ENCODE assay signal across 19 cellular contexts in genomic region chr10:92957223-92958010, GRCh38.
"Had no signal": no experiment of that assay in that cellular context is flagged by ENCODE, and none has a peak within 500 bp of the region (broad histone marks: within the 10 kb centered on the region; RNA-seq: fewer than 3 reads in every experiment).

No MANE protein-coding gene starts in this region.

- H3K36me3 ChIP-seq: uterus had no signal

- H3K27me3 Mint-ChIP-seq: activated naive CD8-positive, alpha-beta T cell treated with anti-CD3 and anti-CD28 coated beads, Interleukin-2, amount 10 ng/mL, durations not matched to agents 7 days and 5 days; effector memory CD8-positive, alpha-beta T cell had no signal

- FAIRE-seq: astrocyte, bronchial epithelial cell, kidney had no signal

- H3K27ac Mint-ChIP-seq: activated CD8-positive, alpha-beta T cell treated with anti-CD3 and anti-CD28 coated beads, Interleukin-2, amount 10 ng/mL, durations not matched to agents 7 days and 5 days; activated naive CD8-positive, alpha-beta T cell treated with anti-CD3 and anti-CD28 coated beads, Interleukin-2, amount 10 ng/mL, durations not matched to agents 7 days and 5 days; activated T-cell treated with anti-CD3 and anti-CD28 coated beads, Interleukin-2, amount 50 U/mL, for 72 hours; stimulated activated effector memory CD8-positive, alpha-beta T cell treated with anti-CD3 and anti-CD28 coated beads, Interleukin-12 subunit alpha, Interleukin-12 subunit beta, amount 100 ng/mL, for 72 hours; WTC11 had no signal

- H3K27me3 ChIP-seq: sigmoid colon, tibial nerve, uterus had no signal

- H3K36me3 Mint-ChIP-seq: stimulated activated effector memory CD8-positive, alpha-beta T cell treated with anti-CD3 and anti-CD28 coated beads, Interleukin-12 subunit alpha, Interleukin-12 subunit beta, amount 100 ng/mL, for 72 hours; WTC11 had no signal

- ATAC-seq: activated CD8-positive, alpha-beta T cell treated with anti-CD3 and anti-CD28 coated beads, Interleukin-2, amount 10 ng/mL, durations not matched to agents 7 days and 5 days; activated T-cell treated with anti-CD3 and anti-CD28 coated beads, Interleukin-2, amount 50 U/mL, for 72 hours; effector memory CD8-positive, alpha-beta T cell; psoas muscle; stimulated activated effector memory CD8-positive, alpha-beta T cell treated with anti-CD3 and anti-CD28 coated beads, Interleukin-12 subunit alpha, Interleukin-12 subunit beta, amount 100 ng/mL, for 72 hours; WTC11 had no signal

- H3K9me3 Mint-ChIP-seq: activated naive CD8-positive, alpha-beta T cell treated with anti-CD3 and anti-CD28 coated beads, Interleukin-2, amount 10 ng/mL, durations not matched to agents 7 days and 5 days; activated T-cell treated with anti-CD3 and anti-CD28 coated beads, Interleukin-2, amount 50 U/mL, for 72 hours; effector memory CD8-positive, alpha-beta T cell; stimulated activated effector memory CD8-positive, alpha-beta T cell treated with anti-CD3 and anti-CD28 coated beads, Interleukin-12 subunit alpha, Interleukin-12 subunit beta, amount 100 ng/mL, for 72 hours had no signal

- H3K9me3 ChIP-seq: psoas muscle, sigmoid colon, tibial nerve, uterus had no signal

- H3K27ac ChIP-seq: psoas muscle, sigmoid colon, uterus had no signal

- H3K4me3 Mint-ChIP-seq: activated CD8-positive, alpha-beta T cell treated with anti-CD3 and anti-CD28 coated beads, Interleukin-2, amount 10 ng/mL, durations not matched to agents 7 days and 5 days; activated naive CD8-positive, alpha-beta T cell treated with anti-CD3 and anti-CD28 coated beads, Interleukin-2, amount 10 ng/mL, durations not matched to agents 7 days and 5 days; activated T-cell treated with anti-CD3 and anti-CD28 coated beads, Interleukin-2, amount 50 U/mL, for 72 hours; effector memory CD8-positive, alpha-beta T cell; stimulated activated effector memory CD8-positive, alpha-beta T cell treated with anti-CD3 and anti-CD28 coated beads, Interleukin-12 subunit alpha, Interleukin-12 subunit beta, amount 100 ng/mL, for 72 hours; WTC11 had no signal

- H3K4me1 ChIP-seq: sigmoid colon, uterus had no signal

- H3K4me3 ChIP-seq: psoas muscle, sigmoid colon, tibial nerve, uterus had no signal

- H3K4me1 Mint-ChIP-seq: activated naive CD8-positive, alpha-beta T cell treated with anti-CD3 and anti-CD28 coated beads, Interleukin-2, amount 10 ng/mL, durations not matched to agents 7 days and 5 days; stimulated activated effector memory CD8-positive, alpha-beta T cell treated with anti-CD3 and anti-CD28 coated beads, Interleukin-12 subunit alpha, Interleukin-12 subunit beta, amount 100 ng/mL, for 72 hours; WTC11 had no signal

- DNase-seq: activated CD4-positive, alpha-beta T cell treated with anti-CD3 and anti-CD28 coated beads for 4 hours; activated CD8-positive, alpha-beta memory T cell treated with anti-CD3 and anti-CD28 coated beads, Interleukin-2, amount 50 U/mL, for 4 hours; activated CD8-positive, alpha-beta T cell treated with anti-CD3 and anti-CD28 coated beads, Interleukin-2, amount 10 ng/mL, durations not matched to agents 7 days and 5 days; activated gamma-delta T cell treated with Interleukin-2 at 50 U/mL for 16 hours; activated naive CD8-positive, alpha-beta T cell treated with anti-CD3 and anti-CD28 coated beads, Interleukin-2, amount 10 ng/mL, durations not matched to agents 7 days and 5 days; activated T-cell treated with anti-CD3 and anti-CD28 coated beads, Interleukin-2, amount 50 U/mL, for 72 hours; dermis blood vessel endothelial cell; effector memory CD8-positive, alpha-beta T cell; kidney; psoas muscle; sigmoid colon; stimulated activated CD4-positive, alpha-beta T cell treated with anti-CD3 and anti-CD28 coated beads, Interleukin-2, amount 100 ng/mL, for 24 hours; T-helper 2 cell; uterus had no signal
